ENCODE assay signal across 9 cellular contexts in genomic region chr7:141071260-141071854, GRCh38. TPM values are rescaled to one million over a fixed set of nuclear protein-coding genes. Genes with fewer than 3 reads are reported as not detected.
DNase-seq lines count a peak whose midpoint lies in the region; ATAC-seq and TF ChIP-seq lines count a peak whose summit lies in the region.
"Had no signal": no experiment of that assay in that cellular context is flagged by ENCODE, and none has a peak within 500 bp of the region (broad histone marks: within the 10 kb centered on the region; RNA-seq: fewer than 3 reads in every experiment).

No MANE protein-coding gene starts in this region.

- intact Hi-C loops in breast epithelium (cut with DNase I; ENCODE audit: low total_unique reads) = no loop called here

- DNase-seq in CD8-positive, alpha-beta memory T cell = no peak
- DNase-seq in LNCaP clone FGC (ENCODE audit: low read depth) (no peak), SK-MEL-5 (ENCODE audit: low read depth, low spot score) (peak; percentile 79), breast epithelium (ENCODE audit: low spot score in 2 of 2) (no peak), iPS-NIHi11 (ENCODE audit: low spot score) (peak; percentile 54), smooth muscle cell (lab: John Stamatoyannopoulos, UW; ENCODE audit: unreplicated experiment) (no peak)

- in situ Hi-C loops in SK-MEL-5 (cut with HindIII; ENCODE audit: low pct_unique_long_range_greater_than_20kb, low sequenced_read_pairs) = no loop called here

- peaks cover 25% of the 10 kb centered on the region for H3K27me3 ChIP-seq in CD8-positive, alpha-beta memory T cell (ENCODE audit: insufficient read depth, low read length, poor library complexity, severe bottlenecking)
- H3K27me3 ChIP-seq in breast epithelium (peaks cover 0 to 10% of the 10 kb centered on the region in 2 donors), smooth muscle cell (ENCODE audit: low read depth) (peaks cover 73% of the 10 kb centered on the region)

- TF ChIP-seq CTCF in LNCaP clone FGC (IDR thresholded peaks at IDR 0.05; ENCODE audit: control insufficient read depth, extremely low read depth, insufficient read depth) = peak; percentile 61
- TF ChIP-seq CTCF in breast epithelium (IDR thresholded peaks at IDR 0.05) = no peak
- no peak for TF ChIP-seq CTCF in smooth muscle cell (IDR thresholded peaks at IDR 0.05; ENCODE audit: borderline replicate concordance, insufficient read depth, poor library complexity, severe bottlenecking)

- peak overlapping the region; percentile 21 for H3K4me3 ChIP-seq in CD8-positive, alpha-beta memory T cell (ENCODE audit: low read length)
- peak overlapping the region; percentile 47 for H3K4me3 ChIP-seq in LNCaP clone FGC (ENCODE audit: low read depth, low read length)
- peak overlapping the region; percentile 54 to 74 (median 57) for H3K4me3 ChIP-seq in breast epithelium
- H3K4me3 ChIP-seq in smooth muscle cell = peak overlapping the region; percentile 50

- no peak overlapping the region for H3K27ac ChIP-seq in CD8-positive, alpha-beta memory T cell (ENCODE audit: low read depth, low read length)
- no peak overlapping the region for H3K27ac ChIP-seq in breast epithelium
- no peak overlapping the region for H3K27ac ChIP-seq in smooth muscle cell (ENCODE audit: low read depth)

- WGBS in smooth muscle cell (ENCODE audit: low lambda C conversion rate) = 6% methylated on average over 30 of the region's 30 CpGs

- peak overlapping the region in 1 of 8 donors; percentile 43 for H3K27ac Mint-ChIP-seq in CD8-positive, alpha-beta memory T cell

- H3K27me3 Mint-ChIP-seq in CD8-positive, alpha-beta memory T cell = peaks cover 38 to 43% of the 10 kb centered on the region in 2 donors

- no peaks in the 10 kb centered on the region for H3F3A ChIP-seq in smooth muscle cell (ENCODE audit: low read depth)

- no peaks in the 10 kb centered on the region for H3K36me3 ChIP-seq in CD8-positive, alpha-beta memory T cell (ENCODE audit: insufficient read depth, low read length)
- no peaks in the 10 kb centered on the region for H3K36me3 ChIP-seq in breast epithelium
- H3K36me3 ChIP-seq in smooth muscle cell (ENCODE audit: low read depth) = no peaks in the 10 kb centered on the region

- CTCF ChIA-PET in CD8-positive, alpha-beta memory T cell (lab: Charles Lee) = no interaction called here

- no peaks in the 10 kb centered on the region for H4K20me1 ChIP-seq in smooth muscle cell (ENCODE audit: low read depth)

- peak overlapping the region; percentile 72 to 92 (median 82) for H3K4me3 Mint-ChIP-seq in CD8-positive, alpha-beta memory T cell

- no peak overlapping the region for H2AFZ ChIP-seq in smooth muscle cell (ENCODE audit: low read depth)

- H3K36me3 Mint-ChIP-seq in CD8-positive, alpha-beta memory T cell = peaks cover 0 to 2% (median 0%) of the 10 kb centered on the region in 3 donors

- H3K9me3 Mint-ChIP-seq in CD8-positive, alpha-beta memory T cell = peaks cover 0 to 4% (median 0%) of the 10 kb centered on the region in 5 donors

- peaks cover 13% of the 10 kb centered on the region for H3K4me1 ChIP-seq in CD8-positive, alpha-beta memory T cell (ENCODE audit: insufficient read depth, low read length)
- H3K4me1 ChIP-seq in breast epithelium = peaks cover 0 to 4% of the 10 kb centered on the region in 2 donors
- peaks cover 32% of the 10 kb centered on the region for H3K4me1 ChIP-seq in smooth muscle cell (ENCODE audit: low read depth)

- ATAC-seq in GM19397 (IDR thresholded peaks at IDR 0.05; ENCODE audit: unreplicated experiment) (no peak), GM21825 (IDR thresholded peaks at IDR 0.05; ENCODE audit: unreplicated experiment) (no peak)

- TF ChIP-seq POLR2A in breast epithelium (IDR thresholded peaks at IDR 0.05) = no peak

- H3K4me2 ChIP-seq in smooth muscle cell = peak overlapping the region; percentile 95

- POLR2A ChIA-PET in CD8-positive, alpha-beta memory T cell (lab: Charles Lee) = no interaction called here

- H3K79me2 ChIP-seq in smooth muscle cell (ENCODE audit: low read depth) = no peaks in the 10 kb centered on the region

- H3K4me1 Mint-ChIP-seq in CD8-positive, alpha-beta memory T cell = peaks cover 21 to 35% (median 30%) of the 10 kb centered on the region in 3 donors

- no peak overlapping the region for H3K9ac ChIP-seq in smooth muscle cell (ENCODE audit: low read depth)

- no peaks in the 10 kb centered on the region for H3K9me3 ChIP-seq in CD8-positive, alpha-beta memory T cell (ENCODE audit: low read length)
- H3K9me3 ChIP-seq in breast epithelium (no peaks in the 10 kb centered on the region), smooth muscle cell (replicated peaks; ENCODE audit: low read depth) (no peaks in the 10 kb centered on the region)

RNA-seq across cellular contexts. Expression of gene TMEM178B, which starts 2.5 kb away (rescaled TPM):
- 1 to 10 TPM in 1 of 2 experiments, under 1 TPM in 1; 0.97 to 1.1 TPM for total RNA-seq in CD8-positive, alpha-beta memory T cell
- polyA plus RNA-seq in CD8-positive, alpha-beta memory T cell = 0.02 TPM
- 0.21 and 0.48 TPM in 2 replicates for total RNA-seq in SK-MEL-5 (2014; rRNA removed; shearing (Covaris generic))
- polyA plus RNA-seq in SK-MEL-5 (2015; cell fraction: cytosol; rRNA removed) = 0.42 and 0.68 TPM in 2 replicates
- polyA plus RNA-seq in SK-MEL-5 (2015; cell fraction: nucleus; rRNA removed) = 0.19 and 0.84 TPM in 2 replicates
- total RNA-seq in breast epithelium (under 1 TPM; 0.33 to 0.88 (median 0.64) TPM), smooth muscle cell (0.18 and 0.72 TPM in 2 replicates)
- polyA plus RNA-seq in smooth muscle cell = not detected in 2 replicates
- total RNA-seq: pulmonary artery endothelial cell had no signal

RNA-seq across cellular contexts. Expression of gene MRPS33, which starts 56.6 kb away (rescaled TPM):
- total RNA-seq in CD8-positive, alpha-beta memory T cell = 100 to 1,000 TPM; 113 to 114 TPM
- polyA plus RNA-seq in CD8-positive, alpha-beta memory T cell = 82.0 TPM
- 136 and 147 TPM in 2 replicates for total RNA-seq in SK-MEL-5 (2014; rRNA removed; shearing (Covaris generic))
- polyA plus RNA-seq in SK-MEL-5 (2015; cell fraction: cytosol; rRNA removed) = 44.6 and 56.0 TPM in 2 replicates
- polyA plus RNA-seq in SK-MEL-5 (2015; cell fraction: nucleus; rRNA removed) = 11.8 and 17.5 TPM in 2 replicates
- 10 to 100 TPM; 17.4 to 23.4 (median 21.8) TPM for total RNA-seq in breast epithelium
- 34.2 and 34.5 TPM in 2 replicates for total RNA-seq in smooth muscle cell
- 49.8 and 50.4 TPM in 2 replicates for polyA plus RNA-seq in smooth muscle cell

Comparison
In these comparisons a context has a peak if more than half of its experiments do, and no peak if none do; other contexts are left out.
1. DNase-seq: peak in SK-MEL-5 (single experiment) and iPS-NIHi11 (single experiment); none in CD8-positive, alpha-beta memory T cell (0 of 5), LNCaP clone FGC (single experiment), breast epithelium (0 of 2) and smooth muscle cell (single experiment).
2. Peak in every context shown above with its lines, with median percentiles within 50 percentile points of each other: H3K4me3 ChIP-seq.